Comparison of ENCODE assay signal across 1 cellular context in genomic region chr7:44044315-44045225, GRCh38.
A peak's percentile ranks its signal among the peaks of the same experiment; 100 is the strongest.
TF ChIP-seq lines count a peak whose summit lies in the region.

Gene DBNL, plus strand, starts transcription at chr7:44044702. Its CDS starts 36 bp downstream, at chr7:44044738.

TF ChIP-seq in HepG2, 621 proteins besides CTCF, POLR2A, EP300 and RAD21 (continued from another document and continues in another):
- TF ChIP-seq E2F1 (CRISPR knock-in tag; IDR thresholded peaks at IDR 0.05) = peak; percentile 63; the same call in 1 of the 2 replicates
- TF ChIP-seq ZNF766 (CRISPR knock-in tag; IDR thresholded peaks at IDR 0.05; ENCODE audit: borderline replicate concordance) = 0 out of 2 replicates have a peak, but pooled peaks have one; percentile 24
- peak; percentile 29; the same call in 1 of the 2 replicates for TF ChIP-seq ZBTB7A (CRISPR knock-in tag; IDR thresholded peaks at IDR 0.05)
- TF ChIP-seq MXD4 (CRISPR knock-in tag; IDR thresholded peaks at IDR 0.05) = peak; percentile 64; the same call in 1 of the 2 replicates
- TF ChIP-seq NRL (CRISPR knock-in tag; IDR thresholded peaks at IDR 0.05; ENCODE audit: borderline replicate concordance) = peak; percentile 78; the same call in 1 of the 2 replicates
- peak; percentile 91 for TF ChIP-seq GATAD1 (CRISPR knock-in tag; IDR thresholded peaks at IDR 0.05)
- peak; percentile 92 for TF ChIP-seq ZNF138 (CRISPR knock-in tag; IDR thresholded peaks at IDR 0.05; ENCODE audit: low read depth)
- peak; percentile 96 for TF ChIP-seq KAT8 (CRISPR knock-in tag; IDR thresholded peaks at IDR 0.05)
- no peak for TF ChIP-seq PBX3 (CRISPR knock-in tag; IDR thresholded peaks at IDR 0.05; ENCODE audit: borderline replicate concordance)
- TF ChIP-seq TFAP4 (IDR thresholded peaks at IDR 0.05; ENCODE audit: borderline replicate concordance, low read depth) = peak; percentile 97
- TF ChIP-seq FOSL2 (CRISPR knock-in tag; IDR thresholded peaks at IDR 0.05) = peak; percentile 24
- TF ChIP-seq ZNF275 (CRISPR knock-in tag; IDR thresholded peaks at IDR 0.05; ENCODE audit: borderline replicate concordance) = peak; percentile 88
- TF ChIP-seq FOXO4 (CRISPR knock-in tag; conservative IDR thresholded peaks at IDR 0.05) = no peak
- TF ChIP-seq PAXIP1 (CRISPR knock-in tag; conservative IDR thresholded peaks at IDR 0.05) = peak; percentile 42; the same call in 1 of the 2 replicates
- TF ChIP-seq ONECUT2 (CRISPR knock-in tag; IDR thresholded peaks at IDR 0.05) = 0 out of 2 replicates have a peak, but pooled peaks have one; percentile 37
- TF ChIP-seq BRF2 (CRISPR knock-in tag; IDR thresholded peaks at IDR 0.05) = no peak
- no peak for TF ChIP-seq ZNF232 (CRISPR knock-in tag; IDR thresholded peaks at IDR 0.05; ENCODE audit: borderline replicate concordance)
- peak; percentile 59; the same call in 1 of the 2 replicates for TF ChIP-seq ZNF414 (CRISPR knock-in tag; IDR thresholded peaks at IDR 0.05)
- no peak for TF ChIP-seq ZBTB39 (CRISPR knock-in tag; IDR thresholded peaks at IDR 0.05)
- TF ChIP-seq ZNF709 (CRISPR knock-in tag; IDR thresholded peaks at IDR 0.05) = peak; percentile 85
- TF ChIP-seq POLR2G (IDR thresholded peaks at IDR 0.05; ENCODE audit: low read depth, low read length) = peak; percentile 96
- no peak for TF ChIP-seq SNAPC5 (CRISPR knock-in tag; IDR thresholded peaks at IDR 0.05; ENCODE audit: borderline replicate concordance)
- no peak for TF ChIP-seq ZBTB34 (CRISPR knock-in tag; IDR thresholded peaks at IDR 0.05)
- peak; percentile 70 for TF ChIP-seq ZNF430 (CRISPR knock-in tag; IDR thresholded peaks at IDR 0.05)
- peak; percentile 61 for TF ChIP-seq FOXP4 (CRISPR knock-in tag; IDR thresholded peaks at IDR 0.05)
- TF ChIP-seq ZKSCAN8 (CRISPR knock-in tag; IDR thresholded peaks at IDR 0.05; ENCODE audit: borderline replicate concordance) = 0 out of 2 replicates have a peak, but pooled peaks have one; percentile 50
- TF ChIP-seq PHF21A (CRISPR knock-in tag; IDR thresholded peaks at IDR 0.05) = peak; percentile 73
- TF ChIP-seq ZBTB38 (CRISPR knock-in tag; IDR thresholded peaks at IDR 0.05) = peak; percentile 71; the same call in 1 of the 2 replicates
- no peak for TF ChIP-seq ZMAT3 (CRISPR knock-in tag; conservative IDR thresholded peaks at IDR 0.05)
- peak; percentile 47; the same call in 1 of the 2 replicates for TF ChIP-seq KAT7 (CRISPR knock-in tag; IDR thresholded peaks at IDR 0.05; ENCODE audit: borderline replicate concordance)
- TF ChIP-seq KDM5B (CRISPR knock-in tag; IDR thresholded peaks at IDR 0.05; ENCODE audit: borderline replicate concordance) = peak; percentile 61; the same call in 1 of the 2 replicates
- TF ChIP-seq THYN1 (CRISPR knock-in tag; IDR thresholded peaks at IDR 0.05; ENCODE audit: borderline replicate concordance, low read depth) = no peak
- peak; percentile 19; the same call in 1 of the 2 replicates for TF ChIP-seq ZNF629 (CRISPR knock-in tag; conservative IDR thresholded peaks at IDR 0.05)
- TF ChIP-seq PAF1 (CRISPR knock-in tag; IDR thresholded peaks at IDR 0.05) = no peak
- peak; percentile 8 for TF ChIP-seq ZNF225 (CRISPR knock-in tag; IDR thresholded peaks at IDR 0.05)
- no peak for TF ChIP-seq ZNF589 (CRISPR knock-in tag; conservative IDR thresholded peaks at IDR 0.05)
- TF ChIP-seq ZNF44 (CRISPR knock-in tag; IDR thresholded peaks at IDR 0.05) = 0 out of 2 replicates have a peak, but pooled peaks have one; percentile 76
- TF ChIP-seq ZNF574 (CRISPR knock-in tag; IDR thresholded peaks at IDR 0.05) = peak; percentile 96
